In genomic region chrX:47264507-47265173, GRCh38 we compare ENCODE assay signal across 16 cellular contexts. TPM values are rescaled to one million over a fixed set of nuclear protein-coding genes. Genes with fewer than 3 reads are reported as not detected.
A peak's percentile ranks its signal among the peaks of the same experiment; 100 is the strongest.
DNase-seq lines count a peak whose midpoint lies in the region; ATAC-seq and TF ChIP-seq lines count a peak whose summit lies in the region.
"Had no signal": no experiment of that assay in that cellular context is flagged by ENCODE, and none has a peak within 500 bp of the region (broad histone marks: within the 10 kb centered on the region; RNA-seq: fewer than 3 reads in every experiment).

No MANE protein-coding gene starts in this region.

- H3K36me3 ChIP-seq in WERI-Rb-1, result no peaks in the 10 kb centered on the region

- no peak overlapping the region for H3K4me3 Mint-ChIP-seq in stimulated activated effector memory CD8-positive, alpha-beta T cell treated with anti-CD3 and anti-CD28 coated beads, Interleukin-12 subunit alpha, Interleukin-12 subunit beta, amount 100 ng/mL, for 72 hours

- no peak overlapping the region for H3K27ac ChIP-seq in WERI-Rb-1
- H3K27ac ChIP-seq: hepatocyte had no signal

- TF ChIP-seq CTCF in cardiac fibroblast (IDR thresholded peaks at IDR 0.05; ENCODE audit: low read depth, low read length), result no peak
- TF ChIP-seq CTCF in WERI-Rb-1 (IDR thresholded peaks at IDR 0.05; ENCODE audit: low read depth, low read length), result no peak

- H3K27ac Mint-ChIP-seq in activated naive CD4-positive, alpha-beta T cell treated with anti-CD3 and anti-CD28 coated beads, Interleukin-2, amount 50 U/mL, for 72 hours, result peak overlapping the region in 1 of 2 donors; percentile 71
- peak overlapping the region; percentile 40 for H3K27ac Mint-ChIP-seq in stimulated activated effector memory CD8-positive, alpha-beta T cell treated with anti-CD3 and anti-CD28 coated beads, Interleukin-12 subunit alpha, Interleukin-12 subunit beta, amount 100 ng/mL, for 72 hours

- DNase-seq in activated naive CD4-positive, alpha-beta T cell treated with anti-CD3 and anti-CD28 coated beads, Interleukin-2, amount 50 U/mL, for 72 hours (ENCODE audit: low spot score in 2 of 2), result no peak
- DNase-seq in activated naive CD4-positive, alpha-beta T cell (lab: John Stamatoyannopoulos, UW), result no peak
- peak; percentile 33 for DNase-seq in OCI-M1 (lab: John Stamatoyannopoulos, UW)
- peak; percentile 37 to 64 for DNase-seq in cardiac fibroblast (ENCODE audit: low read depth in 2 of 2)
- DNase-seq in stimulated activated effector memory CD8-positive, alpha-beta T cell treated with anti-CD3 and anti-CD28 coated beads, Interleukin-12 subunit alpha, Interleukin-12 subunit beta, amount 100 ng/mL, for 72 hours (ENCODE audit: low spot score in 2 of 2), result peak in 1 of 2 donors; percentile 51
- no peak for DNase-seq in WERI-Rb-1
- DNase-seq: activated effector memory CD4-positive, alpha-beta T cell treated with anti-CD3 and anti-CD28 coated beads, Interleukin-2, amount 50 U/mL, for 16 hours; AML-193; GF-D8; H7; mesendoderm; NCI-H1092; right cardiac atrium had no signal

- peaks cover 20% of the 10 kb centered on the region for H3K27me3 ChIP-seq in WERI-Rb-1 (ENCODE audit: insufficient read depth, low read depth, severe bottlenecking)
- H3K27me3 ChIP-seq: hepatocyte had no signal

- no peaks in the 10 kb centered on the region for H3K36me3 Mint-ChIP-seq in activated naive CD4-positive, alpha-beta T cell treated with anti-CD3 and anti-CD28 coated beads, Interleukin-2, amount 50 U/mL, for 72 hours
- no peaks in the 10 kb centered on the region for H3K36me3 Mint-ChIP-seq in stimulated activated effector memory CD8-positive, alpha-beta T cell treated with anti-CD3 and anti-CD28 coated beads, Interleukin-12 subunit alpha, Interleukin-12 subunit beta, amount 100 ng/mL, for 72 hours

- peaks cover 9% of the 10 kb centered on the region for H3K4me1 Mint-ChIP-seq in stimulated activated effector memory CD8-positive, alpha-beta T cell treated with anti-CD3 and anti-CD28 coated beads, Interleukin-12 subunit alpha, Interleukin-12 subunit beta, amount 100 ng/mL, for 72 hours

- no peaks in the 10 kb centered on the region for H3K9me3 ChIP-seq in WERI-Rb-1 (ENCODE audit: severe bottlenecking)

- peak; percentile 67 to 72 for ATAC-seq in activated naive CD4-positive, alpha-beta T cell treated with anti-CD3 and anti-CD28 coated beads, Interleukin-2, amount 50 U/mL, for 72 hours
- ATAC-seq in stimulated activated effector memory CD8-positive, alpha-beta T cell treated with anti-CD3 and anti-CD28 coated beads, Interleukin-12 subunit alpha, Interleukin-12 subunit beta, amount 100 ng/mL, for 72 hours, result peak; percentile 61
- no peak for ATAC-seq in GM18867 (IDR thresholded peaks at IDR 0.05; ENCODE audit: unreplicated experiment)
- no peak for ATAC-seq in GM19455 (IDR thresholded peaks at IDR 0.05; ENCODE audit: unreplicated experiment)
- ATAC-seq: right cardiac atrium had no signal

- no peaks in the 10 kb centered on the region for H3K9me3 Mint-ChIP-seq in activated naive CD4-positive, alpha-beta T cell treated with anti-CD3 and anti-CD28 coated beads, Interleukin-2, amount 50 U/mL, for 72 hours
- no peaks in the 10 kb centered on the region for H3K9me3 Mint-ChIP-seq in stimulated activated effector memory CD8-positive, alpha-beta T cell treated with anti-CD3 and anti-CD28 coated beads, Interleukin-12 subunit alpha, Interleukin-12 subunit beta, amount 100 ng/mL, for 72 hours

- H3K4me3 ChIP-seq in cardiac fibroblast (replicated peaks in 1 of 2; ENCODE audit: low read depth in 2 of 2, low read length in 2 of 2), result no peak overlapping the region
- no peak overlapping the region for H3K4me3 ChIP-seq in WERI-Rb-1 (ENCODE audit: low read depth, low read length)
- H3K4me3 ChIP-seq: hepatocyte had no signal

RNA-seq across cellular contexts. Expression of gene USP11, which starts 31.8 kb away (rescaled TPM):
- total RNA-seq in activated naive CD4-positive, alpha-beta T cell treated with anti-CD3 and anti-CD28 coated beads, Interleukin-2, amount 50 U/mL, for 72 hours, result 10 to 100 TPM; 14.5 to 22.2 TPM

RNA-seq across cellular contexts. Expression of gene CDK16, which starts 46.2 kb away (rescaled TPM):
- 10 to 100 TPM; 69.5 to 95.8 TPM for total RNA-seq in activated naive CD4-positive, alpha-beta T cell treated with anti-CD3 and anti-CD28 coated beads, Interleukin-2, amount 50 U/mL, for 72 hours

Comparison
In these comparisons a context has a peak if more than half of its experiments do, and no peak if none do; other contexts are left out.
1. ATAC-seq: peak in activated naive CD4-positive, alpha-beta T cell treated with anti-CD3 and anti-CD28 coated beads, Interleukin-2, amount 50 U/mL, for 72 hours (2 of 2) and stimulated activated effector memory CD8-positive, alpha-beta T cell treated with anti-CD3 and anti-CD28 coated beads, Interleukin-12 subunit alpha, Interleukin-12 subunit beta, amount 100 ng/mL, for 72 hours (single experiment); none in GM18867 (single experiment) and GM19455 (single experiment).
2. DNase-seq: peak in OCI-M1 (single experiment) and cardiac fibroblast (2 of 2); none in activated naive CD4-positive, alpha-beta T cell treated with anti-CD3 and anti-CD28 coated beads, Interleukin-2, amount 50 U/mL, for 72 hours (0 of 2), activated naive CD4-positive, alpha-beta T cell (0 of 4) and WERI-Rb-1 (single experiment).